Comparison of ENCODE assay signal across 10 cellular contexts in genomic region chr20:64131406-64131805, GRCh38. TPM values are rescaled to one million over a fixed set of nuclear protein-coding genes. Genes with fewer than 3 reads are reported as not detected.
DNase-seq lines count a peak whose midpoint lies in the region; ATAC-seq and TF ChIP-seq lines count a peak whose summit lies in the region.
"Had no signal": no experiment of that assay in that cellular context is flagged by ENCODE, and none has a peak within 500 bp of the region (broad histone marks: within the 10 kb centered on the region; RNA-seq: fewer than 3 reads in every experiment).

No MANE protein-coding gene starts in this region.

- POLR2A ChIA-PET in RWPE1 (lab: Yijun Ruan, JAX; ENCODE audit: low non-redundant PET) = no interaction called here

- DNase-seq in AG20443 (ENCODE audit: low spot score) = peak; percentile 56
- DNase-seq in RWPE1 (ENCODE audit: low spot score) = peak; percentile 72
- DNase-seq in foreskin keratinocyte = no peak
- DNase-seq in NCI-H1694 treated with DMSO at 0.1 percent for 48 hours (lab: John Stamatoyannopoulos, UW) = no peak

- H3K27ac ChIP-seq in RWPE1 = no peak overlapping the region
- H3K27ac ChIP-seq in foreskin keratinocyte = no peak overlapping the region
- H3K27ac ChIP-seq: epithelial cell of prostate had no signal

- ATAC-seq in foreskin keratinocyte = peak; percentile 65
- no peak for ATAC-seq in HG03175 (IDR thresholded peaks at IDR 0.05; ENCODE audit: unreplicated experiment)
- no peak for ATAC-seq in HG03469 (IDR thresholded peaks at IDR 0.05; ENCODE audit: unreplicated experiment)
- ATAC-seq in HG03354 (IDR thresholded peaks at IDR 0.05; ENCODE audit: poor library complexity, severe bottlenecking, unreplicated experiment) = no peak

- CTCF ChIA-PET in RWPE1 (lab: Yijun Ruan, JAX) = interaction anchor here (0.5 to 1.0 kb wide), 4 partner anchors 17 to 628 kb away, joined by 3 to 4 read pairs (median 4); partner anchors contain the start of gene OPRL1

- H3K4me1 ChIP-seq in foreskin keratinocyte = no peaks in the 10 kb centered on the region

- no peaks in the 10 kb centered on the region for H3K27me3 ChIP-seq in foreskin keratinocyte

- TF ChIP-seq CTCF in GM12874 (IDR thresholded peaks at IDR 0.05; ENCODE audit: insufficient read depth, low read depth, low read length) (peak; percentile 16; the same call in 1 of the 2 replicates), RWPE1 (conservative IDR thresholded peaks at IDR 0.05; ENCODE audit: low read depth) (peak; percentile 25; the same call in 1 of the 2 replicates), foreskin keratinocyte (conservative IDR thresholded peaks at IDR 0.05) (peak; percentile 51)

RNA-seq across cellular contexts. Expression of gene NPBWR2, which starts 24.0 kb away (rescaled TPM):
- not detected in 2 replicates for total RNA-seq in foreskin keratinocyte
- not detected in 2 replicates for polyA plus RNA-seq in foreskin keratinocyte
- total RNA-seq: T-helper 2 cell treated with Interferon-gamma antibody and Interleukin-4, amounts not matched to agents 100 ng/mL and 5 ng/mL, for 36 hours had no signal

RNA-seq across cellular contexts. Expression of gene MYT1, which starts 32.8 kb away (rescaled TPM):
- not detected in 2 replicates for total RNA-seq in foreskin keratinocyte
- polyA plus RNA-seq in foreskin keratinocyte = 0.01 TPM in 1 of 2 replicates, not detected in the other
- total RNA-seq: T-helper 2 cell treated with Interferon-gamma antibody and Interleukin-4, amounts not matched to agents 100 ng/mL and 5 ng/mL, for 36 hours had no signal

RNA-seq across cellular contexts. Expression of gene LKAAEAR1, which starts 47.2 kb away (rescaled TPM):
- total RNA-seq in foreskin keratinocyte = 0.17 TPM in 1 of 2 replicates, not detected in the other
- 0.12 TPM in 1 of 2 replicates, not detected in the other for polyA plus RNA-seq in foreskin keratinocyte

RNA-seq across cellular contexts. Expression of gene OPRL1, which starts 51.5 kb away (rescaled TPM):
- 0.10 and 0.14 TPM in 2 replicates for total RNA-seq in foreskin keratinocyte
- 0.12 and 0.14 TPM in 2 replicates for polyA plus RNA-seq in foreskin keratinocyte

RNA-seq across cellular contexts. Expression of gene RGS19, which starts 52.1 kb away (rescaled TPM):
- 23.7 and 23.8 TPM in 2 replicates for total RNA-seq in foreskin keratinocyte
- 26.1 and 26.3 TPM in 2 replicates for polyA plus RNA-seq in foreskin keratinocyte

Comparison
In these comparisons a context has a peak if more than half of its experiments do, and no peak if none do; other contexts are left out.
1. DNase-seq: peak in AG20443 (single experiment) and RWPE1 (single experiment); none in foreskin keratinocyte (0 of 2) and NCI-H1694 treated with DMSO at 0.1 percent for 48 hours (single experiment).
2. Peak in every context shown above with its lines, with median percentiles within 50 percentile points of each other: CTCF ChIP-seq.